ENCODE assay signal across 33 cellular contexts in genomic region chr6:89734526-89734925, GRCh38.
A peak's percentile ranks its signal among the peaks of the same experiment; 100 is the strongest.
DNase-seq lines count a peak whose midpoint lies in the region; ATAC-seq and TF ChIP-seq lines count a peak whose summit lies in the region.
"Had no signal": no experiment of that assay in that cellular context is flagged by ENCODE, and none has a peak within 500 bp of the region (broad histone marks: within the 10 kb centered on the region; RNA-seq: fewer than 3 reads in every experiment).

No MANE protein-coding gene starts in this region.

- H3K4me3 ChIP-seq in GM23338 (no peak overlapping the region), adipocyte (ENCODE audit: low read length) (no peak overlapping the region), fibroblast of pulmonary artery (replicated peaks; ENCODE audit: low read depth, low read length) (no peak overlapping the region), mucosa of descending colon (no peak overlapping the region)
- H3K4me3 ChIP-seq: ascending aorta, heart left ventricle, MG63, psoas muscle, sigmoid colon had no signal

- no peaks in the 10 kb centered on the region for H3K9me3 ChIP-seq in adipocyte (ENCODE audit: control insufficient read depth, low read length)
- no peaks in the 10 kb centered on the region for H3K9me3 ChIP-seq in mucosa of descending colon
- H3K9me3 ChIP-seq: ascending aorta, MG63, neutrophil, psoas muscle, sigmoid colon had no signal

- H3K4me1 ChIP-seq in GM23338 (ENCODE audit: insufficient read depth) (no peaks in the 10 kb centered on the region), adipocyte (ENCODE audit: control insufficient read depth, insufficient read depth, low read length) (no peaks in the 10 kb centered on the region), mucosa of descending colon (ENCODE audit: low read depth) (no peaks in the 10 kb centered on the region)
- H3K4me1 ChIP-seq: ascending aorta, heart left ventricle, psoas muscle, sigmoid colon had no signal

- H3K27ac ChIP-seq in GM23338 (ENCODE audit: low read depth) (peak overlapping the region; percentile 41; the same call in 1 of the 2 replicates), caudate nucleus (ENCODE audit: low read depth, low read length) (no peak overlapping the region)
- H3K27ac ChIP-seq: ascending aorta, C4-2B, epithelial cell of prostate, heart left ventricle, neutrophil, psoas muscle, sigmoid colon had no signal

- H3F3A ChIP-seq in GM23338 (replicated peaks; ENCODE audit: low read depth), result peaks cover 6% of the 10 kb centered on the region; the same call in 1 of the 2 replicates

- H3K4me1 Mint-ChIP-seq in GM23338, result no peaks in the 10 kb centered on the region
- H3K4me1 Mint-ChIP-seq: activated CD4-positive, alpha-beta T cell treated with anti-CD3 and anti-CD28 coated beads, Interleukin-2, amount 10 ng/mL, durations not matched to agents 7 days and 5 days; activated naive CD4-positive, alpha-beta T cell treated with anti-CD3 and anti-CD28 coated beads, Interleukin-2, amount 10 ng/mL, durations not matched to agents 7 days and 5 days; memory B cell; naive B cell; stimulated activated memory B cell treated with anti-CD40 and anti-IgM and Interleukin-4, amounts not matched to agents 10 μg/mL and 1 μg/mL and 100 μg/mL, for 72 hours had no signal

- no peak overlapping the region for H3K4me3 Mint-ChIP-seq in GM23338
- H3K4me3 Mint-ChIP-seq: activated CD4-positive, alpha-beta T cell treated with anti-CD3 and anti-CD28 coated beads, Interleukin-2, amount 10 ng/mL, durations not matched to agents 7 days and 5 days; activated naive CD4-positive, alpha-beta T cell treated with anti-CD3 and anti-CD28 coated beads, Interleukin-2, amount 10 ng/mL, durations not matched to agents 7 days and 5 days; activated T-cell treated with anti-CD3 and anti-CD28 coated beads, Interleukin-2, amount 50 U/mL, for 72 hours; memory B cell; naive B cell; stimulated activated memory B cell treated with anti-CD40 and anti-IgM and Interleukin-4, amounts not matched to agents 10 μg/mL and 1 μg/mL and 100 μg/mL, for 72 hours had no signal

- intact Hi-C loops in mucosa of descending colon (cut with DNase I, micrococcal nuclease), result no loop called here

- peaks cover 2% of the 10 kb centered on the region for H3K27me3 Mint-ChIP-seq in GM23338 (ENCODE audit: insufficient read depth, low read depth, poor library complexity)
- H3K27me3 Mint-ChIP-seq: activated CD4-positive, alpha-beta T cell treated with anti-CD3 and anti-CD28 coated beads, Interleukin-2, amount 10 ng/mL, durations not matched to agents 7 days and 5 days; activated naive CD4-positive, alpha-beta T cell treated with anti-CD3 and anti-CD28 coated beads, Interleukin-2, amount 10 ng/mL, durations not matched to agents 7 days and 5 days; memory B cell; naive B cell; stimulated activated memory B cell treated with anti-CD40 and anti-IgM and Interleukin-4, amounts not matched to agents 10 μg/mL and 1 μg/mL and 100 μg/mL, for 72 hours had no signal

- no peak for ATAC-seq in GM23338
- no peak for ATAC-seq in mucosa of descending colon
- ATAC-seq in GM19395 (IDR thresholded peaks at IDR 0.05; ENCODE audit: unreplicated experiment), result no peak
- ATAC-seq: activated T-cell treated with anti-CD3 and anti-CD28 coated beads, Interleukin-2, amount 50 U/mL, for 72 hours; heart left ventricle; left cardiac atrium; Panc1; psoas muscle; stimulated activated memory B cell treated with anti-CD40 and anti-IgM and Interleukin-4, amounts not matched to agents 10 μg/mL and 1 μg/mL and 100 μg/mL, for 72 hours had no signal

- peaks cover 22% of the 10 kb centered on the region for H4K20me1 ChIP-seq in GM23338 (replicated peaks; ENCODE audit: insufficient read depth)

- H3K27ac Mint-ChIP-seq in GM23338, result no peak overlapping the region; the same call in 1 of the 2 replicates
- H3K27ac Mint-ChIP-seq: activated CD4-positive, alpha-beta T cell treated with anti-CD3 and anti-CD28 coated beads, Interleukin-2, amount 10 ng/mL, durations not matched to agents 7 days and 5 days; activated naive CD4-positive, alpha-beta T cell treated with anti-CD3 and anti-CD28 coated beads, Interleukin-2, amount 10 ng/mL, durations not matched to agents 7 days and 5 days; activated T-cell treated with anti-CD3 and anti-CD28 coated beads, Interleukin-2, amount 50 U/mL, for 72 hours; memory B cell; stimulated activated memory B cell treated with anti-CD40 and anti-IgM and Interleukin-4, amounts not matched to agents 10 μg/mL and 1 μg/mL and 100 μg/mL, for 72 hours had no signal

- no peaks in the 10 kb centered on the region for H3K9me3 Mint-ChIP-seq in GM23338
- H3K9me3 Mint-ChIP-seq: activated CD4-positive, alpha-beta T cell treated with anti-CD3 and anti-CD28 coated beads, Interleukin-2, amount 10 ng/mL, durations not matched to agents 7 days and 5 days; activated naive CD4-positive, alpha-beta T cell treated with anti-CD3 and anti-CD28 coated beads, Interleukin-2, amount 10 ng/mL, durations not matched to agents 7 days and 5 days; activated T-cell treated with anti-CD3 and anti-CD28 coated beads, Interleukin-2, amount 50 U/mL, for 72 hours; stimulated activated memory B cell treated with anti-CD40 and anti-IgM and Interleukin-4, amounts not matched to agents 10 μg/mL and 1 μg/mL and 100 μg/mL, for 72 hours had no signal

- no peak overlapping the region for H3K9ac ChIP-seq in adipocyte (ENCODE audit: low read length)

- H3K27me3 ChIP-seq in GM23338 (ENCODE audit: insufficient read depth) (no peaks in the 10 kb centered on the region), adipocyte (replicated peaks; ENCODE audit: control insufficient read depth, insufficient read depth, low read length) (no peaks in the 10 kb centered on the region)
- H3K27me3 ChIP-seq: ascending aorta, heart left ventricle, MG63, neutrophil, sigmoid colon had no signal

- H3K9me2 ChIP-seq in GM23338 (ENCODE audit: insufficient read depth), result no peaks in the 10 kb centered on the region

- peaks cover 4% of the 10 kb centered on the region for H3K79me2 ChIP-seq in GM23338 (replicated peaks; ENCODE audit: insufficient read depth)

- TF ChIP-seq CTCF in GM23338 (conservative IDR thresholded peaks at IDR 0.05; ENCODE audit: low read depth in 2 of 2), result no peak
- TF ChIP-seq CTCF in fibroblast of pulmonary artery (IDR thresholded peaks at IDR 0.05; ENCODE audit: low read length, missing control alignments), result no peak
- no peak for TF ChIP-seq CTCF in mucosa of descending colon (IDR thresholded peaks at IDR 0.05)

- H2AFZ ChIP-seq in GM23338, result no peak overlapping the region

- peaks cover 91% of the 10 kb centered on the region for H3K36me3 Mint-ChIP-seq in GM23338 (ENCODE audit: low read depth)

- peaks cover 83% of the 10 kb centered on the region for H3K36me3 ChIP-seq in GM23338 (ENCODE audit: insufficient read depth)
- peaks cover 62% of the 10 kb centered on the region for H3K36me3 ChIP-seq in adipocyte (ENCODE audit: control insufficient read depth, insufficient read depth, low read length, severe bottlenecking)
- peaks cover 6% of the 10 kb centered on the region for H3K36me3 ChIP-seq in mucosa of descending colon (ENCODE audit: low read depth)

- DNase-seq in GM23338 (ENCODE audit: low spot score) (no peak), adipocyte (ENCODE audit: low read depth) (peak; percentile 9), fibroblast of pulmonary artery (ENCODE audit: low read depth) (peak; percentile 29), pons (ENCODE audit: low spot score) (peak; percentile 26), mucosa of descending colon (no peak), caudate nucleus (lab: John Stamatoyannopoulos, UW) (no peak)
- DNase-seq: activated CD4-positive, alpha-beta T cell treated with anti-CD3 and anti-CD28 coated beads, Interleukin-2, amount 10 ng/mL, durations not matched to agents 7 days and 5 days; activated naive CD4-positive, alpha-beta T cell treated with anti-CD3 and anti-CD28 coated beads, Interleukin-2, amount 10 ng/mL, durations not matched to agents 7 days and 5 days; activated T-cell treated with anti-CD3 and anti-CD28 coated beads, Interleukin-2, amount 50 U/mL, for 72 hours; effector CD4-positive, alpha-beta T cell; EL; heart left ventricle; left cardiac atrium; MG63; naive B cell; NCI-H1417; NCI-H2029 treated with DMSO at 0.1 percent for 48 hours; NCI-H2227 treated with DMSO at 0.1 percent for 48 hours; NCI-H69; psoas muscle; SIG-M5; sigmoid colon; stimulated activated CD4-positive, alpha-beta T cell treated with anti-CD3 and anti-CD28 coated beads, Interleukin-4, amount 100 ng/mL, for 4 hours; substantia nigra; T1000 had no signal

- no peak overlapping the region for H3K4me2 ChIP-seq in GM23338

TF ChIP-seq in GM23338, 12 proteins besides CTCF, POLR2A, EP300 and RAD21 (continues in another document):
- TF ChIP-seq REST (IDR thresholded peaks at IDR 0.05; ENCODE audit: unreplicated experiment), result no peak
- no peak for TF ChIP-seq EZH2phosphoT487 (IDR thresholded peaks at IDR 0.05; ENCODE audit: unreplicated experiment)

Comparison
In these comparisons a context has a peak if more than half of its experiments do, and no peak if none do; other contexts are left out.
1. DNase-seq: peak in adipocyte (single experiment), fibroblast of pulmonary artery (single experiment) and pons (single experiment); none in GM23338 (single experiment), mucosa of descending colon (0 of 3) and caudate nucleus (0 of 61).